ENCODE assay signal across 8 cellular contexts in the genomic region with DNA sequence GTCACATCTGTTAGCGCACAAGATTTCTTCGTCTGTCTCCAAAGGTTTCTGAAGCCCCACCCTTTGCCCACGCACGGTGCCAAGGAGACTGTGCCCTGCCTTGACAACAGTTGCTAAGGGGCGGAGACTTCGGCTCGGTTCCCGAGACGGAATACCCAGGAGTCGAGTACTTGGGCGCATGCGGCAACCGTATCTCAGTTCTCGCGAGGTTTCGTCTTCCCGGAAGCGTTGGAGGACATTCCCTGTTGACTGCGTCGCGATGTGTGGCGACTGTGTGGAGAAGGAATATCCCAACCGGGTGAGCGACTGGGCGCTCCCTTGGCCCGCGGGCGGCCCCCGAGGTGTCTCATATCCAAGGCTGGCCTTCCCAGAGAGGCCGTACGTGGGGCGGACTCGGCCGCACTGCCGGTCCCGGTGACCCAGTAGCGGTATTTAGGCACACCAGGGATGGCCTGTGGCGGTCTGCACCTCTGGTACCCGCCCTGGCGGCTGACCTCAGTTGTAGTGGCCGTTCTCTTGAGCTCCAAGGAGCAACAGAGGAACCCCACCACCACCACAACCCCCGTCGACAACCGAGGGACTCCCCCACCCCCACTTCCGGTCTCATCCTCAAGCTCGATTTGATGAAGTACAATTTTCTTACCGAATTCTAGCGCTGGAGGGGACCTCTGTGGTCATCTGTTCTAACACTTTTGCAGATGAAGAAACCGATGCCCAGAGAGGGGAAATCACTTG. TPM values are rescaled to one million over a fixed set of nuclear protein-coding genes. Genes with fewer than 3 reads are reported as not detected.
A peak's percentile ranks its signal among the peaks of the same experiment; 100 is the strongest.
DNase-seq lines count a peak whose midpoint lies in the region; ATAC-seq, FAIRE-seq and TF ChIP-seq lines count a peak whose summit lies in the region.

Gene CHURC1, plus strand, starts transcription at position 219 of the 735 bp plus-strand sequence. Its CDS starts 41 bp downstream, at position 260.

- no peaks in the 10 kb centered on the region for H3K27me3 ChIP-seq in keratinocyte (ENCODE audit: control insufficient read depth, extremely low read depth, insufficient read depth, low read length)

- H3K4me3 ChIP-seq in keratinocyte (ENCODE audit: control insufficient read depth in 2 of 3, extremely low read depth in 1 of 3, insufficient read depth in 2 of 3, low read depth in 1 of 3, low read length in 3 of 3) = peak within 1 kb of the TSS; percentile 78 to 99 (median 81)

- H3K9me1 ChIP-seq in keratinocyte (ENCODE audit: control insufficient read depth, extremely low read depth, insufficient read depth, low read length) = no peaks in the 10 kb centered on the region

- no peaks in the 10 kb centered on the region for H3K9me3 ChIP-seq in keratinocyte (ENCODE audit: control insufficient read depth, low read depth, low read length)

- peak within 1 kb of the TSS; percentile 92 for H3K27ac ChIP-seq in keratinocyte (ENCODE audit: control insufficient read depth, insufficient read depth, low read length)

- no peak for TF ChIP-seq CTCF in keratinocyte (optimal IDR thresholded peaks at IDR 0.05 in 1 of 3, IDR thresholded peaks at IDR 0.05 in 1 of 3, conservative IDR thresholded peaks at IDR 0.05 in 1 of 3; ENCODE audit: extremely low read depth in 1 of 3, insufficient read depth in 2 of 3, low read length in 3 of 3)

- no peaks in the 10 kb centered on the region for H3K36me3 ChIP-seq in keratinocyte (ENCODE audit: control insufficient read depth in 2 of 2, extremely low read depth in 1 of 2, insufficient read depth in 2 of 2, low read length in 2 of 2)

- peak; percentile 99 for ATAC-seq in HG03432 (IDR thresholded peaks at IDR 0.05; ENCODE audit: unreplicated experiment)

- DNase-seq in AG20443 (ENCODE audit: low spot score) = peak; percentile 97
- DNase-seq in NCI-H510A (lab: John Stamatoyannopoulos, UW) = peak; percentile 94
- peak; percentile 96 for DNase-seq in activated CD4-positive, alpha-beta T cell treated with anti-CD3 and anti-CD28 coated beads for 1 hour
- peak; percentile 97 for DNase-seq in cerebellum (ENCODE audit: low spot score)
- DNase-seq in keratinocyte (ENCODE audit: low read depth, low spot score) = peak; percentile 97
- peak; percentile 86 to 93 for DNase-seq in stimulated activated CD4-positive, alpha-beta T cell treated with anti-CD3 and anti-CD28 coated beads, Interleukin-15, amount 100 ng/mL, for 1 hour (ENCODE audit: low read depth in 1 of 2, low spot score in 1 of 2)

- FAIRE-seq in keratinocyte (lab: Jason Lieb, UNC) = peak; percentile 92

- H3K4me2 ChIP-seq in keratinocyte (ENCODE audit: control insufficient read depth, extremely low read depth, insufficient read depth, low read depth, low read length) = peak within 1 kb of the TSS; percentile 100

- H2AFZ ChIP-seq in keratinocyte (ENCODE audit: control insufficient read depth, low read length) = peak within 1 kb of the TSS; percentile 96

- dilution Hi-C loops in keratinocyte (cut with MboI; ENCODE audit: extremely low pct_ligation_motif_present, low sequenced_read_pairs) = no loop called here

- TF ChIP-seq POLR2A in GM19099 (IDR thresholded peaks at IDR 0.05; ENCODE audit: extremely low read depth, insufficient read length, low read depth) = peak; percentile 96

- peaks cover 15% of the 10 kb centered on the region for H3K4me1 ChIP-seq in keratinocyte (ENCODE audit: control insufficient read depth, extremely low read depth, insufficient read depth, low read length)

- peak within 1 kb of the TSS; percentile 97 for H3K9ac ChIP-seq in keratinocyte (ENCODE audit: control insufficient read depth, extremely low read depth, insufficient read depth, low read length)

- H4K20me1 ChIP-seq in keratinocyte (ENCODE audit: control insufficient read depth, extremely low read depth, insufficient read depth, low read length) = no peaks in the 10 kb centered on the region

- H3K79me2 ChIP-seq in keratinocyte (ENCODE audit: control insufficient read depth, insufficient read depth, low read length) = peaks cover 46% of the 10 kb centered on the region

RNA-seq across cellular contexts. Expression of gene CHURC1, which starts in this region (rescaled TPM):
- total RNA-seq in cerebellum = 43.0 TPM
- polyA plus RNA-seq in keratinocyte = 65.4 to 126 TPM (median 74.8 TPM) in 3 replicates
- polyA plus RNA-seq in keratinocyte (2011; ENCODE audit: low read depth) = 177 TPM
- polyA plus RNA-seq in keratinocyte (2011; cell fraction: cytosol; rRNA removed) = 75.1 and 123 TPM in 2 replicates
- 46.9 and 57.5 TPM in 2 replicates for polyA plus RNA-seq in keratinocyte (2011; cell fraction: nucleus; rRNA removed)
- 42.0 and 50.4 TPM in 2 replicates for polyA plus RNA-seq in keratinocyte (2012; ENCODE audit: low replicate concordance)
- polyA minus RNA-seq in keratinocyte = 8.0 to 26.2 TPM (median 15.6 TPM) in 3 replicates
- polyA minus RNA-seq in keratinocyte (2011; cell fraction: cytosol; rRNA and poly(A)+ RNA removed) = 23.8 TPM
- 13.8 and 23.0 TPM in 2 replicates for polyA minus RNA-seq in keratinocyte (2011; cell fraction: nucleus; rRNA and poly(A)+ RNA removed)

Comparison
In these comparisons a context has a peak if more than half of its experiments do, and no peak if none do; other contexts are left out.
1. Peak in every context shown above with its lines: DNase-seq, ATAC-seq, H3K4me3 ChIP-seq and H3K27ac ChIP-seq.